16 cellular contexts compared by ENCODE assay signal in the genomic region with DNA sequence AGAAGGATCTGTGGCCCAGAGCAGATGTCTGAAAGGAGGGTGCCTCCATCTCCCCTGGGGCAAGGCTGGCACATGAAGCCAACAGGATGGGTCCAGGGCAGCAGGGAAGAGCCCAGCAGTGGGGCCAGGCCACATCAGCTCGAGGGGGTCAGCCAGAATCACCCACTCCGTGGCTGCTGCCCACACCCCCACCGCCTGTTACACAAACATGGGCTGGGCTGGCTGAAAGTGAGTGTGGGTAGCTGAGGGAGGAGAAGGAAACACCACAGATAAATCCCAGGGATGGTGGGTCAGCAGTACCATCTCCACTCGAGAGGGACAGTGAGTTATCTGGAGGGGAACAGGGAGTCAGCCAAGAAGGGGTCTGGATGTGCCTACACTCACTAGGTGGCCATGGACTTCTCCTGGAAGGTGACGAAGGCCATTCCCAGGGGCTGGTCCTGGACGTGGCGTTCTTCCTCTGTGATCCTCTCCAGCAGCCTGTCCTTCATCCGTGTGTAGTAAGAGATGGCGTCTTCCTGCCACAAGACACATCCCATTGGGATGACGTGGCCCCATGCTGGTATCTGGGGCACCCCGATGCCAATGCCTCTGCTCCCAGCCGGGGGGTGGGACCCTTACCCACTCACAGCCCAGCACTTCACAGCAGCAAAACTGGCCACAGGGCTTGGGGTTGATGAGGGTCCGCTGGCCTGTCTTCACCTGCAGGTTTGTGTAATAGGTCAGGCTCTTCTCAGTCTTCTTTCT. TPM values are rescaled to one million over a fixed set of nuclear protein-coding genes. Genes with fewer than 3 reads are reported as not detected.
"Had no signal": no experiment of that assay in that cellular context is flagged by ENCODE, and none has a peak within 500 bp of the region (broad histone marks: within the 10 kb centered on the region; RNA-seq: fewer than 3 reads in every experiment).

No MANE protein-coding gene starts in this region.

- H3K4me1 ChIP-seq: psoas muscle, SJCRH30 had no signal

- H3K9me3 ChIP-seq: lower lobe of right lung, psoas muscle, SJCRH30, transverse colon had no signal

- H3K4me3 ChIP-seq: lower lobe of right lung, psoas muscle, SJCRH30, transverse colon had no signal

- H3K9me3 Mint-ChIP-seq: activated CD4-positive, alpha-beta T cell treated with anti-CD3 and anti-CD28 coated beads, Interleukin-2, amount 10 ng/mL, durations not matched to agents 24 days and 14 days; activated naive CD4-positive, alpha-beta T cell treated with anti-CD3 and anti-CD28 coated beads, Interleukin-2, amount 50 U/mL, for 72 hours; activated T-helper 2 cell treated with anti-CD3 and anti-CD28 coated beads, Interferon-gamma antibody, Interleukin-2, Interleukin-4, amounts not matched to agents 10 μg/mL and 5 μg/mL and 100 μg/mL, durations not matched to agents 14 hours and 24 hours and 36 hours; nephron progenitor cell; T-helper 2 cell treated with Interferon-gamma antibody and Interleukin-4, amounts not matched to agents 5 μg/mL and 100 μg/mL, for 36 hours had no signal

- H3K27me3 ChIP-seq: brain microvascular endothelial cell, SJCRH30, transverse colon had no signal

- H3K27ac ChIP-seq: brain microvascular endothelial cell, lower lobe of right lung, psoas muscle, SJCRH30 had no signal

- DNase-seq: activated CD4-positive, alpha-beta T cell treated with anti-CD3 and anti-CD28 coated beads, Interleukin-2, amount 10 ng/mL, durations not matched to agents 24 days and 14 days; activated CD4-positive, CD25-positive, alpha-beta regulatory T cell; brain microvascular endothelial cell; effector memory CD4-positive, alpha-beta T cell; foreskin melanocyte; lower lobe of right lung; nephron progenitor cell; SJCRH30; stimulated activated CD4-positive, alpha-beta T cell treated with anti-CD3 and anti-CD28 coated beads, Interleukin-1b, Interleukin-23, amount 100 ng/mL, for 48 hours; transverse colon had no signal

- ATAC-seq: activated naive CD4-positive, alpha-beta T cell treated with anti-CD3 and anti-CD28 coated beads, Interleukin-2, amount 50 U/mL, for 72 hours; lower lobe of right lung; psoas muscle; sciatic nerve had no signal

- H3K4me3 Mint-ChIP-seq: activated CD4-positive, alpha-beta T cell treated with anti-CD3 and anti-CD28 coated beads, Interleukin-2, amount 10 ng/mL, durations not matched to agents 24 days and 14 days; nephron progenitor cell; T-helper 2 cell treated with Interferon-gamma antibody and Interleukin-4, amounts not matched to agents 5 μg/mL and 100 μg/mL, for 36 hours had no signal

- H3K27me3 Mint-ChIP-seq: activated CD4-positive, alpha-beta T cell treated with anti-CD3 and anti-CD28 coated beads, Interleukin-2, amount 10 ng/mL, durations not matched to agents 24 days and 14 days had no signal

- H3K27ac Mint-ChIP-seq: activated CD4-positive, alpha-beta T cell treated with anti-CD3 and anti-CD28 coated beads, Interleukin-2, amount 10 ng/mL, durations not matched to agents 24 days and 14 days; activated T-helper 2 cell treated with anti-CD3 and anti-CD28 coated beads, Interferon-gamma antibody, Interleukin-2, Interleukin-4, amounts not matched to agents 10 μg/mL and 5 μg/mL and 100 μg/mL, durations not matched to agents 14 hours and 24 hours and 36 hours; nephron progenitor cell; T-helper 2 cell treated with Interferon-gamma antibody and Interleukin-4, amounts not matched to agents 5 μg/mL and 100 μg/mL, for 36 hours had no signal

RNA-seq across cellular contexts. Expression of a gene that starts 26.9 kb away (rescaled TPM):
- total RNA-seq: activated CD4-positive, alpha-beta T cell treated with anti-CD3 and anti-CD28 coated beads, Interleukin-2, amount 10 ng/mL, durations not matched to agents 24 days and 14 days; activated CD8-positive, alpha-beta memory T cell treated with anti-CD3 and anti-CD28 coated beads for 36 hours; activated T-helper 2 cell treated with anti-CD3 and anti-CD28 coated beads, Interferon-gamma antibody, Interleukin-2, Interleukin-4, amounts not matched to agents 10 μg/mL and 5 μg/mL and 100 μg/mL, durations not matched to agents 14 hours and 24 hours and 36 hours; lower lobe of right lung had no signal
